36 cellular contexts compared by ENCODE assay signal in genomic region chr10:94938383-94938782, GRCh38. TPM values are rescaled to one million over a fixed set of nuclear protein-coding genes. Genes with fewer than 3 reads are reported as not detected.
"Had no signal": no experiment of that assay in that cellular context is flagged by ENCODE, and none has a peak within 500 bp of the region (broad histone marks: within the 10 kb centered on the region; RNA-seq: fewer than 3 reads in every experiment).

CYP2C9 (plus strand) TSS chr10:94938658; CDS start chr10:94938683, 25 bp downstream.

- FAIRE-seq: astrocyte, bronchial epithelial cell, colon, endometrium, endothelial cell of umbilical vein had no signal

- H3K4me1 ChIP-seq: esophagus squamous epithelium, gastroesophageal sphincter had no signal

- H3K4me3 ChIP-seq: esophagus squamous epithelium, gastroesophageal sphincter had no signal

- H3K27me3 ChIP-seq: brain microvascular endothelial cell, esophagus squamous epithelium, gastroesophageal sphincter had no signal

- H3K27ac ChIP-seq: brain microvascular endothelial cell, epithelial cell of prostate, esophagus squamous epithelium, gastroesophageal sphincter, VCaP had no signal

- H3K36me3 ChIP-seq: brain microvascular endothelial cell, esophagus squamous epithelium, gastroesophageal sphincter had no signal

- ATAC-seq: activated T-cell treated with anti-CD3 and anti-CD28 coated beads, Interleukin-2, amount 50 U/mL, for 4 hours; activated T-helper 17 cell treated with anti-CD3 and anti-CD28 coated beads, Interleukin-2, amount 50 U/mL, for 72 hours; gastroesophageal sphincter; WTC11 had no signal

- DNase-seq: activated CD4-positive, alpha-beta memory T cell treated with anti-CD3 and anti-CD28 coated beads, Interleukin-2, amount 10 ng/mL, durations not matched to agents 7 days and 5 days; activated CD4-positive, alpha-beta T cell treated with anti-CD3 and anti-CD28 coated beads for 1 hour; activated CD4-positive, alpha-beta T cell treated with anti-CD3 and anti-CD28 coated beads for 4 hours; activated CD4-positive, alpha-beta T cell treated with anti-CD3 and anti-CD28 coated beads, Interleukin-2, amount 10 ng/mL, durations not matched to agents 7 days and 5 days; activated CD4-positive, alpha-beta T cell treated with anti-CD3 and anti-CD28 coated beads, Interleukin-2, amount 50 U/mL, for 4 hours; activated CD8-positive, alpha-beta memory T cell treated with anti-CD3 and anti-CD28 coated beads, Interleukin-2, amount 50 U/mL, for 48 hours; activated effector memory CD4-positive, alpha-beta T cell treated with Interleukin-2 at 50 U/mL for 16 hours; activated gamma-delta T cell treated with Interleukin-2 at 50 U/mL for 16 hours; activated naive CD4-positive, alpha-beta T cell treated with anti-CD3 and anti-CD28 coated beads, Interleukin-2, amount 50 U/mL, for 16 hours; activated naive CD4-positive, alpha-beta T cell treated with Interleukin-2 at 50 U/mL for 16 hours; activated T-cell treated with anti-CD3 and anti-CD28 coated beads for 4 hours; activated T-cell treated with anti-CD3 and anti-CD28 coated beads, Interleukin-2, amount 50 U/mL, for 4 hours; amniotic stem cell; anterior cingulate cortex; brain microvascular endothelial cell; cortex of kidney; dermis blood vessel endothelial cell; effector CD4-positive, alpha-beta T cell; esophagus squamous epithelium; foreskin melanocyte; T-helper 2 cell had no signal

RNA-seq across cellular contexts. Expression of gene CYP2C9, which starts in this region (rescaled TPM):
- total RNA-seq: activated CD4-positive, alpha-beta memory T cell treated with anti-CD3 and anti-CD28 coated beads, Interleukin-2, amount 10 ng/mL, durations not matched to agents 7 days and 5 days; activated CD4-positive, alpha-beta T cell treated with anti-CD3 and anti-CD28 coated beads, Interleukin-2, amount 10 ng/mL, durations not matched to agents 7 days and 5 days; activated T-helper 17 cell treated with anti-CD3 and anti-CD28 coated beads, Interleukin-2, amount 50 U/mL, for 72 hours; astrocyte; bronchial epithelial cell; cardiac septum; cerebellum; dermis blood vessel endothelial cell; endothelial cell of umbilical vein; fibroblast of lung; glomerular endothelial cell; T-helper 1 cell treated with Interleukin-12 subunit alpha and Interleukin-12 subunit beta and Interleukin-4 antibody, amounts not matched to agents 30 ng/mL and 1 ng/mL, for 36 hours had no signal
- polyA plus RNA-seq: endothelial cell of umbilical vein, fibroblast of lung had no signal
